In the genomic region with DNA sequence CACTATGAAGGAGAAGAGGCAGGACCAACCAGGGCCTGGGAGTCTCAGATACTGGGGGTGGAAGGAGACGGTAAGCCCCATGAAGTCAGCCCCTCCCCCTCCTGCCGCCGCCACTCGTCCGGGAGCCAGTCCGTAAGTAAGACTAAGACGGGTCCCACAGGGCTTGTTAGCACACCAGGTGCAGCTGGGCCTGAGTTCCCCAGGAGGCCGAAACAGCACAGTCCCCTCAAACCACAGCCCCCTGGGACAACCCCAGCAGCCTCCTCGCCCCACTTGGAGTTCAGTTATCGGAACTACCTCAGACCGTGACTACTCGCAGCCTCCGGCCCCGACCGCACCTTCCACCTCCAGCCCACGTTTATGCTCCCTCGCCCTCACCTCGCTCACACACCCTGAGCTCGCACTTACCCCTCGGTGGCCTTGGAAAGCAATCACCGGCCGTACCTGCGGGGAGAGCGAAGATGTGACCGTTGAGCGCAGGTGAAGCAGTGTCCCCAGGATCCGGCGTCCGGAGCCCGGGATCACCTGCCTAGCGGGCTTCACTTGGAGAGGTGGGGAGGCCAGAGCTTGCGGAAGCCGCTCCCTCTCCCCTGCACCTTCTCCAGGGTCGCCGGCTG, we compare ENCODE assay signal across 8 cellular contexts. TPM values are rescaled to one million over a fixed set of nuclear protein-coding genes. Genes with fewer than 3 reads are reported as not detected.
DNase-seq lines count a peak whose midpoint lies in the region; ATAC-seq and TF ChIP-seq lines count a peak whose summit lies in the region.

No MANE protein-coding gene starts in this region.

- no peaks in the 10 kb centered on the region for H3K9me3 Mint-ChIP-seq in activated CD8-positive, alpha-beta T cell treated with anti-CD3 and anti-CD28 coated beads for 36 hours

- peak overlapping the region; percentile 95 for H3K27ac Mint-ChIP-seq in activated CD8-positive, alpha-beta T cell treated with anti-CD3 and anti-CD28 coated beads for 36 hours

- H3K36me3 Mint-ChIP-seq in activated CD8-positive, alpha-beta T cell treated with anti-CD3 and anti-CD28 coated beads for 36 hours (ENCODE audit: low read depth), result peaks cover 33% of the 10 kb centered on the region

- peak; percentile 81 for DNase-seq in DMS53 (lab: John Stamatoyannopoulos, UW)
- DNase-seq in activated CD8-positive, alpha-beta T cell treated with anti-CD3 and anti-CD28 coated beads for 36 hours, result peak; percentile 62
- DNase-seq in foreskin fibroblast, result peak in 1 of 2 donors; percentile 8
- peak in 1 of 2 donors; percentile 18 for DNase-seq in psoas muscle
- DNase-seq in SKM-1 treated with dmso at 0.1 percent for 144 hours (lab: John Stamatoyannopoulos, UW; ENCODE audit: unreplicated experiment), result no peak
- DNase-seq in NCI-H1694 treated with DMSO at 0.1 percent for 48 hours (lab: John Stamatoyannopoulos, UW), result no peak

- CTCF ChIA-PET in activated CD8-positive, alpha-beta T cell treated with anti-CD3 and anti-CD28 coated beads for 36 hours (lab: Charles Lee), result interaction anchor here (0.7 to 3.0 kb wide), 13 partner anchors 8 to 234 kb away, joined by 3 to 16 read pairs (median 5); a partner anchor contains a TSS

- peak overlapping the region; percentile 74 for H3K27ac ChIP-seq in psoas muscle

- peaks cover 5 to 31% of the 10 kb centered on the region in 2 donors for H3K36me3 ChIP-seq in psoas muscle (ENCODE audit: insufficient read depth in 1 of 2, low read depth in 1 of 2)

- H3K9me3 ChIP-seq in psoas muscle, result no peaks in the 10 kb centered on the region

- ATAC-seq in GM19351 (IDR thresholded peaks at IDR 0.05; ENCODE audit: unreplicated experiment) (peak; percentile 58), HG03378 (IDR thresholded peaks at IDR 0.05; ENCODE audit: unreplicated experiment) (peak; percentile 60), psoas muscle (peak; percentile 6 to 28 (median 14))
- ATAC-seq in activated CD8-positive, alpha-beta T cell treated with anti-CD3 and anti-CD28 coated beads for 36 hours, result peak; percentile 12

- POLR2A ChIA-PET in activated CD8-positive, alpha-beta T cell treated with anti-CD3 and anti-CD28 coated beads for 36 hours (lab: Charles Lee), result interaction anchor here (0.9 to 3.5 kb wide), 16 partner anchors 11 to 943 kb away, joined by 3 to 30 read pairs (median 7); a partner anchor contains a TSS

- H3K27me3 ChIP-seq in psoas muscle (ENCODE audit: insufficient read depth in 3 of 3, low read length in 2 of 3), result no peaks in the 10 kb centered on the region

- peaks cover 4% of the 10 kb centered on the region for H3K4me1 ChIP-seq in psoas muscle

- no peaks in the 10 kb centered on the region for H3K27me3 Mint-ChIP-seq in activated CD8-positive, alpha-beta T cell treated with anti-CD3 and anti-CD28 coated beads for 36 hours

- H3K4me3 ChIP-seq in foreskin fibroblast (ENCODE audit: low read depth in 1 of 2, low read length in 2 of 2) (peak overlapping the region; percentile 63 to 80), psoas muscle (peak overlapping the region; percentile 78)

- WGBS in psoas muscle, 3 donors, result 38 to 44% (median 44%) methylated on average over 35 of the region's 35 CpGs

- H3K4me1 Mint-ChIP-seq in activated CD8-positive, alpha-beta T cell treated with anti-CD3 and anti-CD28 coated beads for 36 hours (ENCODE audit: low read depth), result peaks cover 29% of the 10 kb centered on the region

- no peak for TF ChIP-seq CTCF in activated CD8-positive, alpha-beta T cell treated with anti-CD3 and anti-CD28 coated beads for 36 hours (IDR thresholded peaks at IDR 0.05)
- no peak for TF ChIP-seq CTCF in foreskin fibroblast (IDR thresholded peaks at IDR 0.05; ENCODE audit: low read depth, low read length)
- no peak for TF ChIP-seq CTCF in psoas muscle (IDR thresholded peaks at IDR 0.05)

- peak overlapping the region; percentile 80 for H3K4me3 Mint-ChIP-seq in activated CD8-positive, alpha-beta T cell treated with anti-CD3 and anti-CD28 coated beads for 36 hours

- intact Hi-C loops in activated CD8-positive, alpha-beta T cell treated with anti-CD3 and anti-CD28 coated beads for 36 hours (cut with micrococcal nuclease), result no loop called here
- intact Hi-C loops in psoas muscle (cut with DNase I), result no loop called here

RNA-seq across cellular contexts. Expression of a gene that starts 0.6 kb away (rescaled TPM):
- 1 to 10 TPM; 2.3 to 2.4 TPM for total RNA-seq in activated CD8-positive, alpha-beta T cell treated with anti-CD3 and anti-CD28 coated beads for 36 hours
- 1 to 10 TPM; 1.3 to 8.5 (median 2.3) TPM for total RNA-seq in psoas muscle
- polyA plus RNA-seq in psoas muscle, result 1 to 10 TPM; 1.5 to 4.6 (median 4.1) TPM

RNA-seq across cellular contexts. Expression of a gene that starts 15.9 kb away (rescaled TPM):
- total RNA-seq in activated CD8-positive, alpha-beta T cell treated with anti-CD3 and anti-CD28 coated beads for 36 hours, result 100 to 1,000 TPM; 775 to 810 TPM
- 1,000 to 10,000 TPM in 1 of 4 donors, 100 to 1,000 TPM in 3; 471 to 1,023 (median 623) TPM for total RNA-seq in psoas muscle
- 1,000 to 10,000 TPM; 1,091 to 1,648 (median 1,147) TPM for polyA plus RNA-seq in psoas muscle

RNA-seq across cellular contexts. Expression of a gene that starts 23.8 kb away (rescaled TPM):
- under 1 TPM in 1 of 2 experiments, not detected in 1; 0.09 TPM for total RNA-seq in activated CD8-positive, alpha-beta T cell treated with anti-CD3 and anti-CD28 coated beads for 36 hours
- under 1 TPM; 0.18 to 0.30 (median 0.21) TPM for total RNA-seq in psoas muscle
- under 1 TPM; 0.15 to 0.93 (median 0.57) TPM for polyA plus RNA-seq in psoas muscle

RNA-seq across cellular contexts. Expression of a gene that starts 24.2 kb away (rescaled TPM):
- 10 to 100 TPM; 15.5 to 16.1 TPM for total RNA-seq in activated CD8-positive, alpha-beta T cell treated with anti-CD3 and anti-CD28 coated beads for 36 hours
- 10 to 100 TPM; 17.7 to 28.0 (median 18.9) TPM for total RNA-seq in psoas muscle
- 10 to 100 TPM in 2 of 3 donors, under 1 TPM in 1; 0.77 to 36.5 (median 26.4) TPM for polyA plus RNA-seq in psoas muscle

RNA-seq across cellular contexts. Expression of a gene that starts 30.0 kb away (rescaled TPM):
- total RNA-seq in activated CD8-positive, alpha-beta T cell treated with anti-CD3 and anti-CD28 coated beads for 36 hours, result 100 to 1,000 TPM; 213 to 241 TPM
- total RNA-seq in psoas muscle, result 10 to 100 TPM; 49.5 to 81.9 (median 66.7) TPM
- 10 to 100 TPM; 48.0 to 89.0 (median 50.0) TPM for polyA plus RNA-seq in psoas muscle

Comparison
In these comparisons a context has a peak if more than half of its experiments do, and no peak if none do; other contexts are left out.
1. DNase-seq: peak in DMS53 (single experiment) and activated CD8-positive, alpha-beta T cell treated with anti-CD3 and anti-CD28 coated beads for 36 hours (single experiment); none in SKM-1 treated with dmso at 0.1 percent for 144 hours (single experiment) and NCI-H1694 treated with DMSO at 0.1 percent for 48 hours (single experiment).
2. Peak in every context shown above with its lines, with median percentiles within 50 percentile points of each other: ATAC-seq.